Comparison of ENCODE assay signal across 8 cellular contexts in genomic region chr1:43358746-43359693, GRCh38. TPM values are rescaled to one million over a fixed set of nuclear protein-coding genes. Genes with fewer than 3 reads are reported as not detected.
DNase-seq lines count a peak whose midpoint lies in the region; ATAC-seq lines count a peak whose summit lies in the region.

CDC20 (plus strand) TSS chr1:43358981; CDS start chr1:43359216, 235 bp downstream.

- H3K36me3 ChIP-seq in CD8-positive, alpha-beta memory T cell (ENCODE audit: insufficient read depth, low read length): peaks cover 17% of the 10 kb centered on the region

- H3K4me1 Mint-ChIP-seq in CD8-positive, alpha-beta memory T cell: peaks cover 21 to 23% (median 22%) of the 10 kb centered on the region in 3 donors

- H3K27ac ChIP-seq in CD8-positive, alpha-beta memory T cell (ENCODE audit: low read depth, low read length): peak within 1 kb of the TSS; percentile 77

- peaks cover 0 to 29% (median 8%) of the 10 kb centered on the region in 3 donors for H3K36me3 Mint-ChIP-seq in CD8-positive, alpha-beta memory T cell

- H3K4me3 ChIP-seq in CD8-positive, alpha-beta memory T cell (ENCODE audit: low read length): peak within 1 kb of the TSS; percentile 95

- CTCF ChIA-PET in CD8-positive, alpha-beta memory T cell (lab: Charles Lee): interaction anchor here (0.7 to 1.9 kb wide), 4 partner anchors 9 to 405 kb away, joined by 3 to 10 read pairs (median 4); partner anchors contain the start of gene ELOVL1

- no peaks in the 10 kb centered on the region for H3K27me3 ChIP-seq in CD8-positive, alpha-beta memory T cell (ENCODE audit: insufficient read depth, low read length, poor library complexity, severe bottlenecking)

- ATAC-seq in GM19468 (IDR thresholded peaks at IDR 0.05; ENCODE audit: extremely low read depth, unreplicated experiment): peak; percentile 91

- no peaks in the 10 kb centered on the region for H3K9me3 Mint-ChIP-seq in CD8-positive, alpha-beta memory T cell

- no peaks in the 10 kb centered on the region for H3K27me3 Mint-ChIP-seq in CD8-positive, alpha-beta memory T cell

- H3K9me3 ChIP-seq in CD8-positive, alpha-beta memory T cell (ENCODE audit: low read length): no peaks in the 10 kb centered on the region

- H3K4me1 ChIP-seq in CD8-positive, alpha-beta memory T cell (ENCODE audit: insufficient read depth, low read length): peaks cover 11% of the 10 kb centered on the region

- POLR2A ChIA-PET in CD8-positive, alpha-beta memory T cell (lab: Charles Lee): interaction anchor here (1.3 to 1.4 kb wide), 2 partner anchors 9 to 11 kb away, joined by 4 to 11 read pairs; partner anchors contain the start of gene ELOVL1

- peak within 1 kb of the TSS; percentile 82 to 91 (median 87) for H3K4me3 Mint-ChIP-seq in CD8-positive, alpha-beta memory T cell

- H3K27ac Mint-ChIP-seq in CD8-positive, alpha-beta memory T cell: peak within 1 kb of the TSS; percentile 10 to 96 (median 90)

- DNase-seq in CD8-positive, alpha-beta memory T cell: peak; percentile 93 to 98 (median 96)
- DNase-seq in HS-5 (ENCODE audit: low read depth) (peak; percentile 93), lung microvascular endothelial cell (ENCODE audit: low read depth in 2 of 2) (peak; percentile 96)
- peak; percentile 97 for DNase-seq in NK-92 treated with Interleukin-12 subunit alpha and Interleukin-12 subunit beta, amount 100 ng/mL, for 24 hours (lab: John Stamatoyannopoulos, UW)
- DNase-seq in activated CD8-positive, alpha-beta memory T cell treated with anti-CD3 and anti-CD28 coated beads for 24 hours: peak; percentile 99
- DNase-seq in effector CD8-positive, alpha-beta T cell (lab: John Stamatoyannopoulos, UW): peak; percentile 98
- peak; percentile 98 to 99 (median 98) for DNase-seq in stimulated activated CD4-positive, alpha-beta T cell treated with anti-CD3 and anti-CD28 coated beads, TNF-alpha, amount 100 ng/mL, for 48 hours (ENCODE audit: low read depth in 3 of 3)

RNA-seq across cellular contexts. Expression of gene CDC20, which starts in this region (rescaled TPM):
- total RNA-seq in CD8-positive, alpha-beta memory T cell: 100 to 1,000 TPM; 118 to 129 TPM
- polyA plus RNA-seq in CD8-positive, alpha-beta memory T cell: 0.37 TPM
- total RNA-seq in lung microvascular endothelial cell: 6.9 and 27.5 TPM in 2 replicates

Comparison
In these comparisons a context has a peak if more than half of its experiments do, and no peak if none do; other contexts are left out.
1. Peak in every context shown above with its lines: DNase-seq, ATAC-seq, H3K4me3 ChIP-seq and H3K27ac ChIP-seq.